ENCODE assay signal across 18 cellular contexts in the genomic region with DNA sequence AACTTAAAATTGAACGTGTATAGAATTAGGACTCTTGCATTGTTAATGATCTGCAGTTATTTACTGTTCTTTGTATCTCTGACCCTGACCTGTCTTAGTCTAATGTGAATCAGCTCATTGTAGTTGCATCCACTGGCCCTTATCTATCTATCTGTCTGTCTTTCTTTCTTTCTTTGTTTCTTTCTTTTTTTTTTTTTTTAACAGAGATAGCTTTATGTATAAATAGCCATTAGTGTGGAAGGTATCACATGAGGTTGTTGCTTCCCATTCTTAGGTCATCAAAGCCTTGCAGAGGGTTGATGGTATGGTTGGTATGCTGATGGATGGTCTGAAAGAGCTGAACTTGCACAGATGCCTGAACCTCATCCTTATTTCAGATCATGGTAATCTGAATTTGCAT. TPM values are rescaled to one million over a fixed set of nuclear protein-coding genes. Genes with fewer than 3 reads are reported as not detected.
DNase-seq lines count a peak whose midpoint lies in the region; ATAC-seq and TF ChIP-seq lines count a peak whose summit lies in the region.
"Had no signal": no experiment of that assay in that cellular context is flagged by ENCODE, and none has a peak within 500 bp of the region (broad histone marks: within the 10 kb centered on the region; RNA-seq: fewer than 3 reads in every experiment).

No MANE protein-coding gene starts in this region.

- H3K4me3 ChIP-seq in mesendoderm (ENCODE audit: low read length), result no peak overlapping the region
- H3K4me3 ChIP-seq: A549, MG63 had no signal

- H3K27ac ChIP-seq in mesendoderm (ENCODE audit: low read depth, low read length), result no peak overlapping the region
- H3K27ac ChIP-seq: A549 had no signal

- in situ Hi-C loops in SK-MEL-5 (cut with HindIII; ENCODE audit: low pct_unique_long_range_greater_than_20kb, low sequenced_read_pairs), result no loop called here
- in situ Hi-C loops in GM13976 (cut with MboI; ENCODE audit: low sequenced_read_pairs, unreplicated experiment), result no loop called here

- H3K4me3 Mint-ChIP-seq in T-helper 2 cell treated with Interferon-gamma antibody and Interleukin-4, amounts not matched to agents 5 μg/mL and 100 μg/mL, for 36 hours, result no peak overlapping the region
- H3K4me3 Mint-ChIP-seq: B cell; CD4-positive, alpha-beta memory T cell had no signal

- H3K27me3 Mint-ChIP-seq in T-helper 2 cell treated with Interferon-gamma antibody and Interleukin-4, amounts not matched to agents 5 μg/mL and 100 μg/mL, for 36 hours (ENCODE audit: low read depth), result peaks cover 10% of the 10 kb centered on the region
- H3K27me3 Mint-ChIP-seq: B cell had no signal

- H3K79me2 ChIP-seq in mesendoderm (ENCODE audit: control insufficient read depth, insufficient read depth, low read length), result no peaks in the 10 kb centered on the region

- DNase-seq in COLO829 (ENCODE audit: low spot score) (peak; percentile 68), SK-MEL-5 (ENCODE audit: low read depth, low spot score) (peak; percentile 79), fibroblast of peridontal ligament (ENCODE audit: extremely low read depth) (peak; percentile 29), mesendoderm (peak; percentile 70), GM13976 (ENCODE audit: low spot score) (no peak), DMS153 treated with DMSO at 0.1 percent for 48 hours (lab: John Stamatoyannopoulos, UW; ENCODE audit: unreplicated experiment) (no peak)
- DNase-seq in T-helper 2 cell treated with Interferon-gamma antibody and Interleukin-4, amounts not matched to agents 5 μg/mL and 100 μg/mL, for 36 hours (ENCODE audit: low spot score), result no peak
- DNase-seq: CD4-positive, alpha-beta memory T cell; DND-41; MG63; NCI-H1105 treated with DMSO at 0.1 percent for 48 hours; NCI-H2029; NCI-H510A treated with DMSO at 0.1 percent for 48 hours; Right ventricle myocardium superior had no signal

- H3K23ac ChIP-seq in mesendoderm (ENCODE audit: low read length), result no peak overlapping the region

- no peak for ATAC-seq in GM19324 (IDR thresholded peaks at IDR 0.05; ENCODE audit: low FRiP score, unreplicated experiment)
- ATAC-seq: A549, Panc1 had no signal

- H2BK15ac ChIP-seq in mesendoderm (replicated peaks; ENCODE audit: low read depth), result no peak overlapping the region

- H3K27me3 ChIP-seq in mesendoderm (ENCODE audit: insufficient read depth, low read length, poor library complexity), result no peaks in the 10 kb centered on the region
- H3K27me3 ChIP-seq: MG63 had no signal

- H3K56ac ChIP-seq in mesendoderm (ENCODE audit: low read length), result no peak overlapping the region

- no CpG with 5 or more reads among the region's 1 CpG for WGBS in mesendoderm (ENCODE audit: extremely low coverage, insufficient coverage, low lambda C conversion rate)

- no peaks in the 10 kb centered on the region for H3K4me1 ChIP-seq in mesendoderm (ENCODE audit: control insufficient read depth, low read depth, low read length)

- no peak overlapping the region for H2BK120ac ChIP-seq in mesendoderm (ENCODE audit: low read depth, low read length)

- H3K4me2 ChIP-seq in mesendoderm (ENCODE audit: low read length), result no peak overlapping the region
- H3K4me2 ChIP-seq: A549 had no signal

- H3K18ac ChIP-seq in mesendoderm (ENCODE audit: low read length), result no peak overlapping the region

- no peak overlapping the region for H4K8ac ChIP-seq in mesendoderm (ENCODE audit: low read depth, low read length)

- H3K4ac ChIP-seq in mesendoderm (ENCODE audit: low read depth, low read length), result no peak overlapping the region

- no peaks in the 10 kb centered on the region for H3K36me3 ChIP-seq in mesendoderm (ENCODE audit: control insufficient read depth, insufficient read depth, low read length)
- H3K36me3 ChIP-seq: MG63 had no signal

- no peak overlapping the region for H2BK5ac ChIP-seq in mesendoderm (ENCODE audit: low read length)

- H3K27ac Mint-ChIP-seq in T-helper 2 cell treated with Interferon-gamma antibody and Interleukin-4, amounts not matched to agents 5 μg/mL and 100 μg/mL, for 36 hours, result no peak overlapping the region
- H3K27ac Mint-ChIP-seq: B cell; CD4-positive, alpha-beta memory T cell had no signal

- H3K9me3 Mint-ChIP-seq in T-helper 2 cell treated with Interferon-gamma antibody and Interleukin-4, amounts not matched to agents 5 μg/mL and 100 μg/mL, for 36 hours, result no peaks in the 10 kb centered on the region
- H3K9me3 Mint-ChIP-seq: CD4-positive, alpha-beta memory T cell had no signal

- no peak overlapping the region for H4K5ac ChIP-seq in mesendoderm (ENCODE audit: low read length)

- no peak overlapping the region for H3K9ac ChIP-seq in mesendoderm (ENCODE audit: low read length)

- no peak for TF ChIP-seq CTCF in GM13976 (IDR thresholded peaks at IDR 0.05; ENCODE audit: borderline replicate concordance, control extremely low read depth, extremely low read depth, insufficient read depth, missing control alignments)

- peaks cover 4% of the 10 kb centered on the region for H3K4me1 Mint-ChIP-seq in T-helper 2 cell treated with Interferon-gamma antibody and Interleukin-4, amounts not matched to agents 5 μg/mL and 100 μg/mL, for 36 hours (ENCODE audit: low read depth)
- H3K4me1 Mint-ChIP-seq: B cell; CD4-positive, alpha-beta memory T cell had no signal

- H3K79me1 ChIP-seq in mesendoderm (ENCODE audit: low read length), result no peaks in the 10 kb centered on the region

- H2AK5ac ChIP-seq in mesendoderm (ENCODE audit: low read length), result no peak overlapping the region

- no peaks in the 10 kb centered on the region for H3K36me3 Mint-ChIP-seq in T-helper 2 cell treated with Interferon-gamma antibody and Interleukin-4, amounts not matched to agents 5 μg/mL and 100 μg/mL, for 36 hours (ENCODE audit: low read depth)
- H3K36me3 Mint-ChIP-seq: CD4-positive, alpha-beta memory T cell had no signal

RNA-seq across cellular contexts. Expression of a gene that starts 59.9 kb away (rescaled TPM):
- 13.3 and 14.3 TPM in 2 replicates for total RNA-seq in SK-MEL-5 (2014; rRNA removed; shearing (Covaris generic))
- 7.7 and 11.5 TPM in 2 replicates for polyA plus RNA-seq in SK-MEL-5 (2015; cell fraction: cytosol; rRNA removed)
- polyA plus RNA-seq in SK-MEL-5 (2015; cell fraction: nucleus; rRNA removed), result 6.9 and 7.8 TPM in 2 replicates
- polyA plus RNA-seq in mesendoderm (2013, experiment 1 of 2), result 14.2 TPM
- polyA plus RNA-seq in mesendoderm (2013, experiment 2 of 2), result 14.1 TPM

Comparison
In these comparisons a context has a peak if more than half of its experiments do, and no peak if none do; other contexts are left out.
1. DNase-seq: peak in COLO829 (single experiment), SK-MEL-5 (single experiment), fibroblast of peridontal ligament (single experiment) and mesendoderm (single experiment); none in GM13976 (single experiment), T-helper 2 cell treated with Interferon-gamma antibody and Interleukin-4, amounts not matched to agents 5 μg/mL and 100 μg/mL, for 36 hours (single experiment) and DMS153 treated with DMSO at 0.1 percent for 48 hours (single experiment).